Comparison of ENCODE assay signal across 8 cellular contexts in genomic region chr11:3840870-3841425, GRCh38. TPM values are rescaled to one million over a fixed set of nuclear protein-coding genes. Genes with fewer than 3 reads are reported as not detected.
DNase-seq lines count a peak whose midpoint lies in the region; ATAC-seq and TF ChIP-seq lines count a peak whose summit lies in the region.

Gene RHOG, minus strand, starts transcription at chr11:3840959. Its CDS starts 12,821 bp downstream, at chr11:3828138.

- no peaks in the 10 kb centered on the region for H3K36me3 ChIP-seq in left ventricle myocardium inferior

- TF ChIP-seq CTCF in left ventricle myocardium inferior (IDR thresholded peaks at IDR 0.05; ENCODE audit: borderline replicate concordance) (no peak), progenitor cell of endocrine pancreas (IDR thresholded peaks at IDR 0.05; ENCODE audit: unreplicated experiment) (no peak)

- intact Hi-C loops in left ventricle myocardium inferior (cut with micrococcal nuclease) = no loop called here

- H3K9me3 ChIP-seq in left ventricle myocardium inferior (replicated peaks) = no peaks in the 10 kb centered on the region

- ATAC-seq in GM19467 (IDR thresholded peaks at IDR 0.05; ENCODE audit: unreplicated experiment) (peak; percentile 29), HG03571 (IDR thresholded peaks at IDR 0.05; ENCODE audit: unreplicated experiment) (peak; percentile 43)

- peaks cover 10% of the 10 kb centered on the region for H3K4me1 Mint-ChIP-seq in progenitor cell of endocrine pancreas (ENCODE audit: low read depth)

- H3K27me3 Mint-ChIP-seq in progenitor cell of endocrine pancreas = peaks cover 5% of the 10 kb centered on the region

- H3K27ac Mint-ChIP-seq in progenitor cell of endocrine pancreas = peak within 1 kb of the TSS; percentile 90

- H3K9me3 Mint-ChIP-seq in progenitor cell of endocrine pancreas (ENCODE audit: low read depth) = no peaks in the 10 kb centered on the region

- DNase-seq in EH (ENCODE audit: low read depth) = peak; percentile 88
- DNase-seq in RPMI8226 = peak; percentile 71
- DNase-seq in amygdala (lab: John Stamatoyannopoulos, UW) = peak in 49 of 56 donors; percentile 44 to 90 (median 75)
- DNase-seq in left ventricle myocardium inferior = peak; percentile 87
- DNase-seq in progenitor cell of endocrine pancreas (ENCODE audit: low spot score, unreplicated experiment) = peak; percentile 52
- no peak for DNase-seq in NCI-H128 (lab: John Stamatoyannopoulos, UW; ENCODE audit: unreplicated experiment)

- H3K4me3 Mint-ChIP-seq in progenitor cell of endocrine pancreas (ENCODE audit: low read depth) = peak within 1 kb of the TSS; percentile 81

- H3K4me3 ChIP-seq in left ventricle myocardium inferior = peak within 1 kb of the TSS; percentile 87

- no peaks in the 10 kb centered on the region for H3K27me3 ChIP-seq in left ventricle myocardium inferior (ENCODE audit: low read depth)

- no peaks in the 10 kb centered on the region for H3K36me3 Mint-ChIP-seq in progenitor cell of endocrine pancreas (ENCODE audit: insufficient read depth)

- H3K4me1 ChIP-seq in left ventricle myocardium inferior = peaks cover 55% of the 10 kb centered on the region

- H3K27ac ChIP-seq in left ventricle myocardium inferior (replicated peaks) = peak within 1 kb of the TSS; percentile 98

RNA-seq across cellular contexts. Expression of gene RHOG, which starts in this region (rescaled TPM):
- total RNA-seq in left ventricle myocardium inferior (23.1 TPM), progenitor cell of endocrine pancreas (21.4 and 25.0 TPM in 2 replicates)
